17 cellular contexts compared by ENCODE assay signal in the genomic region with DNA sequence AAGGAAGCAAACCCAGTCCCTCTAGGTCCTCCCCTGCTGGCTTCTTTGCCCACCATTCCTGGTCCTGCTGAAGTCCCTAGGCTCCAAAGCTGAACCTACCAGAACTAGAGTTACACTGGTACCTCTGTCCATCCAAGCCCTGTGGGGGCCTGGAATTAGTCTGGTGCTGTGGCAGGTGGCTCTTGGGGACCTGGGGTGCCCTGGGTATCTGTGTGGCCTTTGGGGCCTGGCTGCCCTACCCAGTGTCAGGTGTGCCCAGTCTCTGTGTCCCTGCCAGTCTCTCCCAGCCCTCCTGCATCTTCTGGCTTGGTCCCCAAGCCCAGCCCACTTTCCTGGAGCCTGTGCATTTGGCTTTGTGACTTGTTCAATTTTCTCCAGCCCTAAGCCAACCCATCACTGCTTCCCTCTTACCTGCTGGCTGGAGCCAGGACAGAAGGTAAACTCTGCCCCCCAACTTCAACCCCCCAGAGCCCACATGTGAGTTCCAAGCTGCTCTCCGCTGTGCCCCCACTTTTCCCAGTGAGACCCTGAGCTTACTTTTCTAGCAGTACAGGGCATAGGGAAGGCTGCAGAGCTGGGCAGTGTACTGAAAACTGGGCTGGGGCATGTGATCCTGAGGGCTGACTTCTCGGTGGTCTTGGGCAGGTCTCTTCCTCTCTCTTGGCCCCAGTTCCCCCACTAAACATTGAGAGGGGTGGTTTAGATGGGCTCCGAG. TPM values are rescaled to one million over a fixed set of nuclear protein-coding genes. Genes with fewer than 3 reads are reported as not detected.
"Had no signal": no experiment of that assay in that cellular context is flagged by ENCODE, and none has a peak within 500 bp of the region (broad histone marks: within the 10 kb centered on the region; RNA-seq: fewer than 3 reads in every experiment).

No MANE protein-coding gene starts in this region.

- H3K4me3 ChIP-seq: esophagus muscularis mucosa, lower lobe of right lung, thoracic aorta had no signal

- H3K4me1 ChIP-seq: lower lobe of right lung had no signal

- FAIRE-seq: islet of Langerhans, urothelium cell line had no signal

- H3K36me3 Mint-ChIP-seq: activated naive CD4-positive, alpha-beta T cell treated with anti-CD3 and anti-CD28 coated beads, Interleukin-2, amount 50 U/mL, for 24 hours had no signal

- ATAC-seq: lower lobe of right lung; stimulated activated naive CD8-positive, alpha-beta T cell treated with anti-CD3 and anti-CD28 coated beads, Interleukin-15, Interleukin-2, amounts not matched to agents 100 U/mL and 50 U/mL, for 24 hours had no signal

- H3K27me3 Mint-ChIP-seq: activated naive CD4-positive, alpha-beta T cell treated with anti-CD3 and anti-CD28 coated beads, Interleukin-2, amount 50 U/mL, for 24 hours had no signal

- H3K9me3 Mint-ChIP-seq: activated CD4-positive, alpha-beta memory T cell treated with anti-CD3 and anti-CD28 coated beads, Interleukin-2, amount 10 ng/mL, durations not matched to agents 7 days and 5 days; activated naive CD4-positive, alpha-beta T cell treated with anti-CD3 and anti-CD28 coated beads, Interleukin-2, amount 50 U/mL, for 24 hours; activated T-helper 1 cell treated with anti-CD3 and anti-CD28 coated beads, Interleukin-12 subunit alpha, Interleukin-12 subunit beta, Interleukin-2, Interleukin-4 antibody, amounts not matched to agents 30 ng/mL and 10 ng/mL and 1 ng/mL, durations not matched to agents 14 hours and 24 hours and 36 hours had no signal

- H3K4me3 Mint-ChIP-seq: activated CD4-positive, alpha-beta memory T cell treated with anti-CD3 and anti-CD28 coated beads, Interleukin-2, amount 10 ng/mL, durations not matched to agents 7 days and 5 days; activated naive CD4-positive, alpha-beta T cell treated with anti-CD3 and anti-CD28 coated beads, Interleukin-2, amount 50 U/mL, for 24 hours; activated T-helper 1 cell treated with anti-CD3 and anti-CD28 coated beads, Interleukin-12 subunit alpha, Interleukin-12 subunit beta, Interleukin-2, Interleukin-4 antibody, amounts not matched to agents 30 ng/mL and 10 ng/mL and 1 ng/mL, durations not matched to agents 14 hours and 24 hours and 36 hours had no signal

- H3K27me3 ChIP-seq: brain microvascular endothelial cell, esophagus muscularis mucosa had no signal

- H3K9me3 ChIP-seq: esophagus muscularis mucosa, lower lobe of right lung, thoracic aorta had no signal

- H3K36me3 ChIP-seq: brain microvascular endothelial cell, esophagus muscularis mucosa, lower lobe of right lung, thoracic aorta had no signal

- H3K4me1 Mint-ChIP-seq: activated CD4-positive, alpha-beta memory T cell treated with anti-CD3 and anti-CD28 coated beads, Interleukin-2, amount 10 ng/mL, durations not matched to agents 7 days and 5 days; activated naive CD4-positive, alpha-beta T cell treated with anti-CD3 and anti-CD28 coated beads, Interleukin-2, amount 50 U/mL, for 24 hours had no signal

- H3K27ac Mint-ChIP-seq: activated CD4-positive, alpha-beta memory T cell treated with anti-CD3 and anti-CD28 coated beads, Interleukin-2, amount 10 ng/mL, durations not matched to agents 7 days and 5 days; activated naive CD4-positive, alpha-beta T cell treated with anti-CD3 and anti-CD28 coated beads, Interleukin-2, amount 50 U/mL, for 24 hours; activated T-helper 1 cell treated with anti-CD3 and anti-CD28 coated beads, Interleukin-12 subunit alpha, Interleukin-12 subunit beta, Interleukin-2, Interleukin-4 antibody, amounts not matched to agents 30 ng/mL and 10 ng/mL and 1 ng/mL, durations not matched to agents 14 hours and 24 hours and 36 hours had no signal

- H3K27ac ChIP-seq: brain microvascular endothelial cell, lower lobe of right lung, thoracic aorta had no signal

- DNase-seq: activated CD4-positive, alpha-beta memory T cell treated with anti-CD3 and anti-CD28 coated beads, Interleukin-2, amount 10 ng/mL, durations not matched to agents 7 days and 5 days; brain microvascular endothelial cell; glutamatergic neuron; lower lobe of right lung; midbrain; stimulated activated CD4-positive, alpha-beta T cell treated with anti-CD3 and anti-CD28 coated beads, Interleukin-2, amount 100 ng/mL, for 48 hours; stimulated activated naive CD8-positive, alpha-beta T cell treated with anti-CD3 and anti-CD28 coated beads, Interleukin-15, Interleukin-2, amounts not matched to agents 100 U/mL and 50 U/mL, for 24 hours; T1000 had no signal

RNA-seq across cellular contexts. Expression of a gene that starts 28.3 kb away (rescaled TPM):
- total RNA-seq: activated T-helper 1 cell treated with anti-CD3 and anti-CD28 coated beads, Interleukin-12 subunit alpha, Interleukin-12 subunit beta, Interleukin-2, Interleukin-4 antibody, amounts not matched to agents 30 ng/mL and 10 ng/mL and 1 ng/mL, durations not matched to agents 14 hours and 24 hours and 36 hours; cerebellum; fibroblast of villous mesenchyme; progenitor cell of endocrine pancreas; thoracic aorta had no signal

RNA-seq across cellular contexts. Expression of a gene that starts 42.2 kb away (rescaled TPM):
- total RNA-seq: activated T-helper 1 cell treated with anti-CD3 and anti-CD28 coated beads, Interleukin-12 subunit alpha, Interleukin-12 subunit beta, Interleukin-2, Interleukin-4 antibody, amounts not matched to agents 30 ng/mL and 10 ng/mL and 1 ng/mL, durations not matched to agents 14 hours and 24 hours and 36 hours had no signal

RNA-seq across cellular contexts. Expression of a gene that starts 45.5 kb away (rescaled TPM):
- total RNA-seq: activated CD4-positive, alpha-beta memory T cell treated with anti-CD3 and anti-CD28 coated beads, Interleukin-2, amount 10 ng/mL, durations not matched to agents 7 days and 5 days; activated T-helper 1 cell treated with anti-CD3 and anti-CD28 coated beads, Interleukin-12 subunit alpha, Interleukin-12 subunit beta, Interleukin-2, Interleukin-4 antibody, amounts not matched to agents 30 ng/mL and 10 ng/mL and 1 ng/mL, durations not matched to agents 14 hours and 24 hours and 36 hours; fibroblast of villous mesenchyme; lower lobe of right lung; progenitor cell of endocrine pancreas; thoracic aorta had no signal
